In the genomic region with DNA sequence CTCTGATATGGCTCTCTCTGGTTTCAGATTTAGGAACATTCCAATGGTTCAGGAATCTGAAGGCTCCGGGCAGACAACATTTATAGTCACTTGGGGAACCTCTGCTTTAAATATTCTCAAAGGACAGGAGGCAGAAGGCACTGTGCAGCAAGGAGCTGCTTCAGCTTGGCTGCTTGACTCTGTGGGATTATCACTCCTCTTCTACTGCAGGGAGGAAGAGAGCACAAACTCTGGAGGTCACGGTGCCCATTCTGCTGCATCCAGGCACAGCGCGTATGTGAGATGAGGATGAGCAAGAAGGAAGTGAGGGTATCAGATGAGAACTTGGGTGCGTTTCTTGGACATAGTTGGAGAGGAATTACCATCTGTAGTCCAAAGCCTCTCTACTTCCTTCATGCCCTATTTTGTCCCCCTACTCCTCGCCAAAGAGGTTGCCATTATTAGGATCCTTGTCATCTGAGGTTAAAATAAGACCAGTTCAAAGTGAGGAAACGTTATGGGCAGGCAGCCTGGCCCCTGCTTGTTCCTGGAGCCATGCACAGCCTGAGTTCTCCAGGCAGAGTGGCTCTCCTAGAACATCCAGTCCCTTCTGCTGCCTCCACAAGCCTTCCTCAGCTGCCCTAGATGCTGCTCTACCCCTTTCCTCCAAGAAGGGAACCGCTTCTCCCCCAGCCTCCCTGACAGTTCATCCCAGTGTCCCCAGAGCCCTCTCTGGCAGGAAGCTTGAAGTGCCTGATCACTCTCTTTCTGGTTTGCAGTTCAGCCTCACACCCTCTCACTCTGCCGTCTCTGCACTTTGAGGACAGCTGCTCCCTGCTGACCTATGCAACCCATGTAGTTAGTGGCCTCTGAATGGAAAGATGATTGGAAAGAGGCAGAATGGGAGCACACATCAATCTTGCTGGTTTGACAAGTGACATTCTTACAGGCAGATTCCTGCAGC, we compare ENCODE assay signal across 28 cellular contexts. TPM values are rescaled to one million over a fixed set of nuclear protein-coding genes. Genes with fewer than 3 reads are reported as not detected.
DNase-seq lines count a peak whose midpoint lies in the region; ATAC-seq, FAIRE-seq and TF ChIP-seq lines count a peak whose summit lies in the region.
"Had no signal": no experiment of that assay in that cellular context is flagged by ENCODE, and none has a peak within 500 bp of the region (broad histone marks: within the 10 kb centered on the region; RNA-seq: fewer than 3 reads in every experiment).

No MANE protein-coding gene starts in this region.

- DNase-seq in HTR-8/SVneo (ENCODE audit: insufficient read length, low spot score) (peak; percentile 23), WTC11 (ENCODE audit: low spot score) (no peak), myocyte (ENCODE audit: low read depth) (peak; percentile 47), SKM-1 (lab: John Stamatoyannopoulos, UW; ENCODE audit: unreplicated experiment) (no peak), DMS 273 treated with DMSO at 0.1 percent for 48 hours (lab: John Stamatoyannopoulos, UW) (no peak)
- DNase-seq: activated CD4-positive, alpha-beta T cell treated with anti-CD3 and anti-CD28 coated beads for 48 hours; activated naive CD4-positive, alpha-beta T cell treated with anti-CD3 and anti-CD28 coated beads, Interleukin-2, amount 10 ng/mL, durations not matched to agents 7 days and 5 days; amniotic stem cell; effector memory CD8-positive, alpha-beta T cell; esophagus squamous epithelium; Karpas-422; kidney glomerular epithelial cell; mammary epithelial cell; naive thymus-derived CD4-positive, alpha-beta T cell; NCI-H1694; NCI-H526 treated with DMSO at 0.1 percent for 48 hours; ovary; right cardiac atrium; stimulated activated naive CD8-positive, alpha-beta T cell treated with anti-CD3 and anti-CD28 coated beads, Interleukin-15, amount 100 ng/mL, for 72 hours; T-helper 2 cell; thyroid gland had no signal

- no peak overlapping the region for H3K27ac Mint-ChIP-seq in WTC11
- peak overlapping the region; percentile 80 for H3K27ac Mint-ChIP-seq in stimulated activated memory B cell treated with anti-CD40 and anti-IgM and Interleukin-4, amounts not matched to agents 10 μg/mL and 1 μg/mL and 100 μg/mL, for 72 hours
- H3K27ac Mint-ChIP-seq: activated naive CD4-positive, alpha-beta T cell treated with anti-CD3 and anti-CD28 coated beads, Interleukin-2, amount 10 ng/mL, durations not matched to agents 7 days and 5 days; activated T-helper 1 cell treated with anti-CD3 and anti-CD28 coated beads, Interleukin-12 subunit alpha, Interleukin-12 subunit beta, Interleukin-2, Interleukin-4 antibody, amounts not matched to agents 30 ng/mL and 10 ng/mL and 1 ng/mL, durations not matched to agents 14 hours and 24 hours and 36 hours; effector memory CD8-positive, alpha-beta T cell; naive thymus-derived CD4-positive, alpha-beta T cell; stimulated activated naive CD8-positive, alpha-beta T cell treated with anti-CD3 and anti-CD28 coated beads, Interleukin-15, amount 100 ng/mL, for 72 hours had no signal

- ATAC-seq in WTC11: peak; percentile 32
- no peak for ATAC-seq in stimulated activated memory B cell treated with anti-CD40 and anti-IgM and Interleukin-4, amounts not matched to agents 10 μg/mL and 1 μg/mL and 100 μg/mL, for 72 hours
- ATAC-seq in HG03159 (IDR thresholded peaks at IDR 0.05; ENCODE audit: unreplicated experiment): no peak
- ATAC-seq: effector memory CD8-positive, alpha-beta T cell; naive thymus-derived CD4-positive, alpha-beta T cell; stimulated activated naive CD8-positive, alpha-beta T cell treated with anti-CD3 and anti-CD28 coated beads, Interleukin-15, amount 100 ng/mL, for 72 hours had no signal

- peaks cover 5% of the 10 kb centered on the region; the same call in 1 of the 2 replicates for H3K27me3 Mint-ChIP-seq in WTC11 (ENCODE audit: low read depth)
- H3K27me3 Mint-ChIP-seq in stimulated activated memory B cell treated with anti-CD40 and anti-IgM and Interleukin-4, amounts not matched to agents 10 μg/mL and 1 μg/mL and 100 μg/mL, for 72 hours: peaks cover 19% of the 10 kb centered on the region
- H3K27me3 Mint-ChIP-seq: stimulated activated naive CD8-positive, alpha-beta T cell treated with anti-CD3 and anti-CD28 coated beads, Interleukin-15, amount 100 ng/mL, for 72 hours had no signal

- CTCF ChIA-PET in WTC11 (lab: Charles Lee): no interaction called here

- TF ChIP-seq CTCF in WTC11 (IDR thresholded peaks at IDR 0.05): no peak

- H3K36me3 Mint-ChIP-seq in WTC11: no peaks in the 10 kb centered on the region
- no peaks in the 10 kb centered on the region for H3K36me3 Mint-ChIP-seq in stimulated activated memory B cell treated with anti-CD40 and anti-IgM and Interleukin-4, amounts not matched to agents 10 μg/mL and 1 μg/mL and 100 μg/mL, for 72 hours
- H3K36me3 Mint-ChIP-seq: activated naive CD4-positive, alpha-beta T cell treated with anti-CD3 and anti-CD28 coated beads, Interleukin-2, amount 10 ng/mL, durations not matched to agents 7 days and 5 days; naive thymus-derived CD4-positive, alpha-beta T cell had no signal

- no peak overlapping the region for H3K4me3 Mint-ChIP-seq in WTC11
- H3K4me3 Mint-ChIP-seq in stimulated activated memory B cell treated with anti-CD40 and anti-IgM and Interleukin-4, amounts not matched to agents 10 μg/mL and 1 μg/mL and 100 μg/mL, for 72 hours: no peak overlapping the region
- H3K4me3 Mint-ChIP-seq: activated naive CD4-positive, alpha-beta T cell treated with anti-CD3 and anti-CD28 coated beads, Interleukin-2, amount 10 ng/mL, durations not matched to agents 7 days and 5 days; activated T-helper 1 cell treated with anti-CD3 and anti-CD28 coated beads, Interleukin-12 subunit alpha, Interleukin-12 subunit beta, Interleukin-2, Interleukin-4 antibody, amounts not matched to agents 30 ng/mL and 10 ng/mL and 1 ng/mL, durations not matched to agents 14 hours and 24 hours and 36 hours; effector memory CD8-positive, alpha-beta T cell; naive thymus-derived CD4-positive, alpha-beta T cell; stimulated activated naive CD8-positive, alpha-beta T cell treated with anti-CD3 and anti-CD28 coated beads, Interleukin-15, amount 100 ng/mL, for 72 hours had no signal

- H3K9me3 Mint-ChIP-seq in WTC11: no peaks in the 10 kb centered on the region
- no peaks in the 10 kb centered on the region for H3K9me3 Mint-ChIP-seq in stimulated activated memory B cell treated with anti-CD40 and anti-IgM and Interleukin-4, amounts not matched to agents 10 μg/mL and 1 μg/mL and 100 μg/mL, for 72 hours
- H3K9me3 Mint-ChIP-seq: activated naive CD4-positive, alpha-beta T cell treated with anti-CD3 and anti-CD28 coated beads, Interleukin-2, amount 10 ng/mL, durations not matched to agents 7 days and 5 days; activated T-helper 1 cell treated with anti-CD3 and anti-CD28 coated beads, Interleukin-12 subunit alpha, Interleukin-12 subunit beta, Interleukin-2, Interleukin-4 antibody, amounts not matched to agents 30 ng/mL and 10 ng/mL and 1 ng/mL, durations not matched to agents 14 hours and 24 hours and 36 hours; effector memory CD8-positive, alpha-beta T cell; naive thymus-derived CD4-positive, alpha-beta T cell; stimulated activated naive CD8-positive, alpha-beta T cell treated with anti-CD3 and anti-CD28 coated beads, Interleukin-15, amount 100 ng/mL, for 72 hours had no signal

- H3K4me1 Mint-ChIP-seq in WTC11: peaks cover 13% of the 10 kb centered on the region
- H3K4me1 Mint-ChIP-seq in stimulated activated memory B cell treated with anti-CD40 and anti-IgM and Interleukin-4, amounts not matched to agents 10 μg/mL and 1 μg/mL and 100 μg/mL, for 72 hours: peaks cover 43% of the 10 kb centered on the region
- H3K4me1 Mint-ChIP-seq: activated naive CD4-positive, alpha-beta T cell treated with anti-CD3 and anti-CD28 coated beads, Interleukin-2, amount 10 ng/mL, durations not matched to agents 7 days and 5 days had no signal

- peak; percentile 75 for FAIRE-seq in HTR-8/SVneo (lab: Jason Lieb, UNC)
- FAIRE-seq: frontal cortex, GM12891 had no signal

- POLR2A ChIA-PET in WTC11 (lab: Charles Lee): no interaction called here

TF ChIP-seq in WTC11, 78 proteins besides CTCF, POLR2A, EP300 and RAD21 (continues in another document):
- TF ChIP-seq CREB1 (CRISPR knock-in tag; IDR thresholded peaks at IDR 0.05): no peak
- TF ChIP-seq, protein P1, sequence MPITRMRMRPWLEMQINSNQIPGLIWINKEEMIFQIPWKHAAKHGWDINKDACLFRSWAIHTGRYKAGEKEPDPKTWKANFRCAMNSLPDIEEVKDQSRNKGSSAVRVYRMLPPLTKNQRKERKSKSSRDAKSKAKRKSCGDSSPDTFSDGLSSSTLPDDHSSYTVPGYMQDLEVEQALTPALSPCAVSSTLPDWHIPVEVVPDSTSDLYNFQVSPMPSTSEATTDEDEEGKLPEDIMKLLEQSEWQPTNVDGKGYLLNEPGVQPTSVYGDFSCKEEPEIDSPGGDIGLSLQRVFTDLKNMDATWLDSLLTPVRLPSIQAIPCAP (CRISPR knock-in tag; IDR thresholded peaks at IDR 0.05): no peak
- TF ChIP-seq NR2C2 (CRISPR knock-in tag; IDR thresholded peaks at IDR 0.05): no peak
- TF ChIP-seq CDX4 (CRISPR knock-in tag; IDR thresholded peaks at IDR 0.05; ENCODE audit: borderline replicate concordance): no peak
- TF ChIP-seq ZNF416 (CRISPR knock-in tag; IDR thresholded peaks at IDR 0.05): no peak
- no peak for TF ChIP-seq ZBTB21 (CRISPR knock-in tag; IDR thresholded peaks at IDR 0.05; ENCODE audit: borderline replicate concordance)
- no peak for TF ChIP-seq JUN (CRISPR knock-in tag; IDR thresholded peaks at IDR 0.05)
- TF ChIP-seq FOXP1 (CRISPR knock-in tag; IDR thresholded peaks at IDR 0.05; ENCODE audit: borderline replicate concordance): no peak
- no peak for TF ChIP-seq ZBTB43 (CRISPR knock-in tag; IDR thresholded peaks at IDR 0.05)

RNA-seq across cellular contexts. Expression of gene FGF6, which starts 12.5 kb away (rescaled TPM):
- total RNA-seq in WTC11 (2021) (not detected in 3 replicates), myocyte (not detected in 2 replicates)
- not detected for polyA plus RNA-seq in myocyte (2012)
- total RNA-seq: activated T-helper 1 cell treated with anti-CD3 and anti-CD28 coated beads, Interleukin-12 subunit alpha, Interleukin-12 subunit beta, Interleukin-2, Interleukin-4 antibody, amounts not matched to agents 30 ng/mL and 10 ng/mL and 1 ng/mL, durations not matched to agents 14 hours and 24 hours and 36 hours; Daoy; esophagus squamous epithelium; frontal cortex; mammary epithelial cell; naive thymus-derived CD4-positive, alpha-beta T cell; ovary; right cardiac atrium; SK-MEL-5; thyroid gland had no signal
- polyA plus RNA-seq: mammary epithelial cell; naive thymus-derived CD4-positive, alpha-beta T cell; ovary; right cardiac atrium had no signal

RNA-seq across cellular contexts. Expression of gene FGF23, which starts 53.6 kb away (rescaled TPM):
- total RNA-seq in WTC11 (2021) (0.24 to 0.82 TPM (median 0.60 TPM) in 3 replicates), myocyte (not detected in 2 replicates)
- polyA plus RNA-seq in myocyte (2012): not detected
- total RNA-seq: activated T-helper 1 cell treated with anti-CD3 and anti-CD28 coated beads, Interleukin-12 subunit alpha, Interleukin-12 subunit beta, Interleukin-2, Interleukin-4 antibody, amounts not matched to agents 30 ng/mL and 10 ng/mL and 1 ng/mL, durations not matched to agents 14 hours and 24 hours and 36 hours; Daoy; esophagus squamous epithelium; frontal cortex; mammary epithelial cell; naive thymus-derived CD4-positive, alpha-beta T cell; ovary; SK-MEL-5; thyroid gland had no signal
- polyA plus RNA-seq: mammary epithelial cell; naive thymus-derived CD4-positive, alpha-beta T cell; ovary had no signal

Comparison
In these comparisons a context has a peak if more than half of its experiments do, and no peak if none do; other contexts are left out.
1. DNase-seq: peak in HTR-8/SVneo (single experiment) and myocyte (single experiment); none in WTC11 (single experiment), SKM-1 (single experiment) and DMS 273 treated with DMSO at 0.1 percent for 48 hours (single experiment).